15 cellular contexts compared by ENCODE assay signal in the genomic region with DNA sequence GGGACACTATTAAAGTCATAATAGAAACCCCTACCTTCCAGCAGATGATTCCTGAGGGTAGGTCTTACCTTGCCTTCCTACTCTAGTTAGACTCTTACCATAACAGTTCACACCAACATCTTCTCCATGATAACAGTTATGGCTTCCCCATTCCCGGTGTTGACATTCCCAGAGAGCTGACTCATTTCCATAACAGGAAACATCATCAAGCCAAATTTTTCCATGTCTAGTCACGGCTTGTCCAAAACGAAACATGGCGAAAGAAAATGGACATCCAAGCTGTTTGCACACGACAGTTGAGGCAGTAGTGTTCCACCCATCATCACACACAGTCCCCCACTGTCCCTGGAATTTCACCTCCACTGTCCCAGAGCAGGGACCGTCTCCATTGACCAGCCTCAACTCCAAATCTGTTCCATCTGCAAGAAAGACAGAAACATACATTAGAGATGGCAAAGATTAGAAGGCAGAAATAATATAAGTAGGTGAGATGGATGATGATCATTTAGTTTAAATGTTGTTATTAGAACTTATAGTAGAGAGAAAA. TPM values are rescaled to one million over a fixed set of nuclear protein-coding genes. Genes with fewer than 3 reads are reported as not detected.
A peak's percentile ranks its signal among the peaks of the same experiment; 100 is the strongest.
DNase-seq lines count a peak whose midpoint lies in the region; ATAC-seq, FAIRE-seq and TF ChIP-seq lines count a peak whose summit lies in the region.
"Had no signal": no experiment of that assay in that cellular context is flagged by ENCODE, and none has a peak within 500 bp of the region (broad histone marks: within the 10 kb centered on the region; RNA-seq: fewer than 3 reads in every experiment).

No MANE protein-coding gene starts in this region.

- TF ChIP-seq EP300 in HepG2 (IDR thresholded peaks at IDR 0.05; ENCODE audit: low read depth in 2 of 2, low read length in 2 of 2) (no peak; a peak in 1 of 4 replicates), HepG2 (CRISPR knock-in tag; IDR thresholded peaks at IDR 0.05; ENCODE audit: borderline replicate concordance) (no peak)

- H3K4me1 ChIP-seq in HepG2 (ENCODE audit: insufficient read depth, low read length) (no peaks in the 10 kb centered on the region), right lobe of liver (no peaks in the 10 kb centered on the region)
- H3K4me1 ChIP-seq: esophagus muscularis mucosa had no signal

- FAIRE-seq in HepG2 (lab: Jason Lieb, UNC) = no peak
- FAIRE-seq: GM18507, kidney had no signal

- no peak overlapping the region for H3K9ac ChIP-seq in HepG2 (ENCODE audit: insufficient read depth, low read depth, low read length)

- H3K9me3 ChIP-seq in HepG2 (ENCODE audit: low read length) (no peaks in the 10 kb centered on the region), right lobe of liver (no peaks in the 10 kb centered on the region)
- H3K9me3 ChIP-seq: esophagus muscularis mucosa had no signal

- TF ChIP-seq POLR2A in HepG2 (IDR thresholded peaks at IDR 0.05; ENCODE audit: insufficient read depth in 1 of 2, low read depth in 2 of 2, low read length in 2 of 2) (no peak), right lobe of liver (IDR thresholded peaks at IDR 0.05) (no peak)

- TF ChIP-seq CTCF in HepG2 (CRISPR knock-in tag; IDR thresholded peaks at IDR 0.05) = no peak
- no peak for TF ChIP-seq CTCF in right lobe of liver (IDR thresholded peaks at IDR 0.05)
- no peak for TF ChIP-seq CTCF in fibroblast of pulmonary artery (IDR thresholded peaks at IDR 0.05; ENCODE audit: low read length, missing control alignments)

- no peak overlapping the region for H3K4me2 ChIP-seq in HepG2 (ENCODE audit: low read depth, low read length)

- no peaks in the 10 kb centered on the region for H4K20me1 ChIP-seq in HepG2 (ENCODE audit: insufficient read depth, low read length)

- H3K4me3 ChIP-seq in HepG2 (replicated peaks in 1 of 3; ENCODE audit: insufficient read depth in 1 of 3, low read depth in 2 of 3, low read length in 3 of 3) = no peak overlapping the region
- no peak overlapping the region for H3K4me3 ChIP-seq in right lobe of liver
- no peak overlapping the region for H3K4me3 ChIP-seq in fibroblast of pulmonary artery (replicated peaks; ENCODE audit: low read depth, low read length)
- H3K4me3 ChIP-seq: esophagus muscularis mucosa had no signal

- POLR2A ChIA-PET in HepG2 (lab: Yijun Ruan, JAX) = no interaction called here

- ATAC-seq in HepG2 (no peak), right lobe of liver (no peak), SK-N-SH treated with all-trans-retinoic acid at 6 μM for 48 hours (peak; percentile 54; the same call in 2 of the 3 replicates), GM19452 (IDR thresholded peaks at IDR 0.05; ENCODE audit: unreplicated experiment) (no peak), HG03460 (IDR thresholded peaks at IDR 0.05; ENCODE audit: unreplicated experiment) (no peak)
- ATAC-seq: naive thymus-derived CD8-positive, alpha-beta T cell had no signal

- intact Hi-C loops in HepG2 (cut with micrococcal nuclease; ENCODE audit: unreplicated experiment) = no loop called here
- intact Hi-C loops in right lobe of liver (cut with DNase I) = no loop called here

- H3K27ac ChIP-seq in HepG2 (ENCODE audit: extremely low read length, insufficient read depth, low read length) = no peak overlapping the region
- H3K27ac ChIP-seq in right lobe of liver = no peak overlapping the region
- H3K27ac ChIP-seq: esophagus muscularis mucosa had no signal

- CTCF ChIA-PET in HepG2 (lab: Yijun Ruan, JAX; ENCODE audit: low intra/inter-chr PET ratio, low total read pairs) = no interaction called here

- no peak for TF ChIP-seq RAD21 in HepG2 (CRISPR knock-in tag; IDR thresholded peaks at IDR 0.05)

- H3K36me3 ChIP-seq in HepG2 (replicated peaks in 1 of 2; ENCODE audit: control insufficient read depth in 1 of 2, insufficient read depth in 2 of 2, low read length in 2 of 2) = no peaks in the 10 kb centered on the region
- H3K36me3 ChIP-seq in right lobe of liver = no peaks in the 10 kb centered on the region
- H3K36me3 ChIP-seq: esophagus muscularis mucosa had no signal

- in situ Hi-C loops in HepG2 (cut with HindIII; ENCODE audit: extremely low pct_ligation_motif_present, low pct_unique_long_range_greater_than_20kb) = no loop called here

- peak; percentile 21 for DNase-seq in HepG2 (ENCODE audit: low spot score)
- no peak for DNase-seq in right lobe of liver
- peak; percentile 69 for DNase-seq in fibroblast of pulmonary artery (ENCODE audit: low read depth)
- DNase-seq in activated T-cell treated with anti-CD3 and anti-CD28 coated beads, Interleukin-2, amount 50 U/mL, for 1 hour = no peak
- no peak for DNase-seq in T-helper 1 cell
- DNase-seq: activated CD4-positive, alpha-beta T cell treated with anti-CD3 and anti-CD28 coated beads, Interleukin-2, amount 10 ng/mL, durations not matched to agents 24 days and 14 days; activated effector memory CD4-positive, alpha-beta T cell treated with Interleukin-2 at 50 U/mL for 16 hours; kidney; naive thymus-derived CD8-positive, alpha-beta T cell; NCI-H1930 had no signal

- peaks cover 0 to 4% of the 10 kb centered on the region in 2 experiments; a peak in 2 of 5 replicates for H3K27me3 ChIP-seq in HepG2 (ENCODE audit: control insufficient read depth in 1 of 2, insufficient read depth in 2 of 2, low read length in 2 of 2)
- peaks cover 0 to 6% of the 10 kb centered on the region in 2 donors for H3K27me3 ChIP-seq in right lobe of liver
- H3K27me3 ChIP-seq: esophagus muscularis mucosa had no signal

- H2AFZ ChIP-seq in HepG2 (ENCODE audit: low read length) = no peak overlapping the region

- WGBS in HepG2 (ENCODE audit: low lambda C conversion rate) = under 1% methylated on average over 6 of the region's 6 CpGs
- 69% methylated on average over 5 of the region's 6 CpGs for WGBS in right lobe of liver (ENCODE audit: insufficient coverage, low coverage, low lambda C conversion rate, missing lambda C conversion rate)

- H3K79me2 ChIP-seq in HepG2 (ENCODE audit: insufficient read depth, low read length) = no peaks in the 10 kb centered on the region

- BruUV-seq in HepG2 (replicated peaks; lab: Mats Ljungman, UMichigan) = no TSS peak

TF ChIP-seq in HepG2, 621 proteins besides CTCF, POLR2A, EP300 and RAD21 (continues in another document):
- TF ChIP-seq, protein P1, sequence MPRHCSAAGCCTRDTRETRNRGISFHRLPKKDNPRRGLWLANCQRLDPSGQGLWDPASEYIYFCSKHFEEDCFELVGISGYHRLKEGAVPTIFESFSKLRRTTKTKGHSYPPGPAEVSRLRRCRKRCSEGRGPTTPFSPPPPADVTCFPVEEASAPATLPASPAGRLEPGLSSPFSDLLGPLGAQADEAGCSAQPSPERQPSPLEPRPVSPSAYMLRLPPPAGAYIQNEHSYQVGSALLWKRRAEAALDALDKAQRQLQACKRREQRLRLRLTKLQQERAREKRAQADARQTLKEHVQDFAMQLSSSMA (CRISPR knock-in tag; IDR thresholded peaks at IDR 0.05) = no peak
- TF ChIP-seq ZNF644 (CRISPR knock-in tag; IDR thresholded peaks at IDR 0.05; ENCODE audit: low read depth) = 0 out of 2 replicates have a peak, but pooled peaks have one; percentile 17

TF ChIP-seq in SK-N-SH treated with all-trans-retinoic acid at 6 μM for 48 hours, 23 proteins besides CTCF, POLR2A, EP300 and RAD21:
- TF ChIP-seq, protein P2, sequence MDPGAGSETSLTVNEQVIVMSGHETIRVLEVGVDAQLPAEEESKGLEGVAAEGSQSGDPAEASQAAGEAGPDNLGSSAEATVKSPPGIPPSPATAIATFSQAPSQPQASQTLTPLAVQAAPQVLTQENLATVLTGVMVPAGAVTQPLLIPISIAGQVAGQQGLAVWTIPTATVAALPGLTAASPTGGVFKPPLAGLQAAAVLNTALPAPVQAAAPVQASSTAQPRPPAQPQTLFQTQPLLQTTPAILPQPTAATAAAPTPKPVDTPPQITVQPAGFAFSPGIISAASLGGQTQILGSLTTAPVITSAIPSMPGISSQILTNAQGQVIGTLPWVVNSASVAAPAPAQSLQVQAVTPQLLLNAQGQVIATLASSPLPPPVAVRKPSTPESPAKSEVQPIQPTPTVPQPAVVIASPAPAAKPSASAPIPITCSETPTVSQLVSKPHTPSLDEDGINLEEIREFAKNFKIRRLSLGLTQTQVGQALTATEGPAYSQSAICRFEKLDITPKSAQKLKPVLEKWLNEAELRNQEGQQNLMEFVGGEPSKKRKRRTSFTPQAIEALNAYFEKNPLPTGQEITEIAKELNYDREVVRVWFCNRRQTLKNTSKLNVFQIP (CRISPR knock-in tag; IDR thresholded peaks at IDR 0.05; ENCODE audit: borderline replicate concordance, low read depth) = no peak
- TF ChIP-seq ZC3H10 (CRISPR knock-in tag; IDR thresholded peaks at IDR 0.05) = no peak
- no peak for TF ChIP-seq ARNTL (CRISPR knock-in tag; IDR thresholded peaks at IDR 0.05; ENCODE audit: borderline replicate concordance, low read depth)

RNA-seq across cellular contexts. Expression of a gene that starts 10.6 kb away (rescaled TPM):
- total RNA-seq in HepG2 (2016; rRNA removed; fragmentation: Illumina TruSeq; extraction: Trizol) (6.8 and 9.4 TPM in 2 replicates), right lobe of liver (1 to 10 TPM in 4 of 6 experiments, under 1 TPM in 2; 0.26 to 4.8 (median 1.2) TPM)
- total RNA-seq in HepG2 (2016; cell fraction: cytosol; rRNA removed; fragmentation: Illumina TruSeq; extraction: Trizol; ENCODE audit: low read depth) = 3.7 and 9.2 TPM in 2 replicates
- total RNA-seq in HepG2 (2016; cell fraction: insoluble cytoplasmic fraction; rRNA removed; fragmentation: Illumina TruSeq; extraction: Trizol) = 6.1 and 10.0 TPM in 2 replicates
- total RNA-seq in HepG2 (2016; cell fraction: membrane; rRNA removed; fragmentation: Illumina TruSeq; extraction: Trizol) = 4.9 and 6.9 TPM in 2 replicates
- total RNA-seq in HepG2 (2016; cell fraction: nucleus; rRNA removed; fragmentation: Illumina TruSeq; extraction: Trizol) = 3.2 and 6.0 TPM in 2 replicates
- polyA plus RNA-seq in HepG2 (2011; rRNA removed) = 3.1 and 3.4 TPM in 2 replicates
- polyA plus RNA-seq in HepG2 (2011; cell fraction: cytosol; rRNA removed) = 1.2 and 2.6 TPM in 2 replicates
- polyA plus RNA-seq in HepG2 (2011; cell fraction: nucleus; rRNA removed) = 1.7 and 1.8 TPM in 2 replicates
- 2.9 and 5.0 TPM in 2 replicates for polyA plus RNA-seq in HepG2 (2012)
- polyA plus RNA-seq in HepG2 (2016; cell fraction: cytosol; fragmentation: Illumina TruSeq; extraction: Trizol; ENCODE audit: low read depth) = 4.8 and 7.7 TPM in 2 replicates
- 6.3 and 8.9 TPM in 2 replicates for polyA plus RNA-seq in HepG2 (2016; cell fraction: insoluble cytoplasmic fraction; fragmentation: Illumina TruSeq; extraction: Trizol; ENCODE audit: low read depth)
- 2.7 and 4.6 TPM in 2 replicates for polyA plus RNA-seq in HepG2 (2016; cell fraction: membrane; fragmentation: Illumina TruSeq; extraction: Trizol; ENCODE audit: low read depth)
- polyA plus RNA-seq in HepG2 (2016; cell fraction: nucleus; fragmentation: Illumina TruSeq; extraction: Trizol; ENCODE audit: insufficient read depth, low read depth) = 5.8 and 10.3 TPM in 2 replicates
- polyA minus RNA-seq in HepG2 (2011; rRNA and poly(A)+ RNA removed; ENCODE audit: low replicate concordance) = 0.42 and 0.58 TPM in 2 replicates
- 0.62 and 0.89 TPM in 2 replicates for polyA minus RNA-seq in HepG2 (2011; cell fraction: cytosol; rRNA and poly(A)+ RNA removed)
- polyA minus RNA-seq in HepG2 (2011; cell fraction: nucleus; rRNA and poly(A)+ RNA removed) = 12.6 and 12.7 TPM in 2 replicates
- total RNA-seq: activated CD4-positive, alpha-beta T cell treated with anti-CD3 and anti-CD28 coated beads, Interleukin-2, amount 10 ng/mL, durations not matched to agents 24 days and 14 days had no signal
- polyA plus RNA-seq: naive thymus-derived CD8-positive, alpha-beta T cell had no signal

Comparison
In these comparisons a context has a peak if more than half of its experiments do, and no peak if none do; other contexts are left out.
1. DNase-seq: peak in HepG2 (single experiment) and fibroblast of pulmonary artery (single experiment); none in right lobe of liver (0 of 3), activated T-cell treated with anti-CD3 and anti-CD28 coated beads, Interleukin-2, amount 50 U/mL, for 1 hour (single experiment) and T-helper 1 cell (0 of 5).